ENCODE assay signal across 8 cellular contexts in genomic region chr12:64825143-64826011, GRCh38. TPM values are rescaled to one million over a fixed set of nuclear protein-coding genes. Genes with fewer than 3 reads are reported as not detected.
A peak's percentile ranks its signal among the peaks of the same experiment; 100 is the strongest.
DNase-seq lines count a peak whose midpoint lies in the region; ATAC-seq and TF ChIP-seq lines count a peak whose summit lies in the region.

No MANE protein-coding gene starts in this region.

- WGBS in suprapubic skin = 4% methylated on average over 50 of the region's 51 CpGs

- CTCF ChIA-PET in activated CD8-positive, alpha-beta memory T cell treated with anti-CD3 and anti-CD28 coated beads, Interleukin-2, amount 10 ng/mL, durations not matched to agents 7 days and 5 days (lab: Charles Lee) = interaction anchor here (0.9 to 1.0 kb wide), 2 partner anchors 23 to 297 kb away, joined by 3 read pairs; no protein-coding TSS in a partner anchor

- no peaks in the 10 kb centered on the region for H3K27me3 ChIP-seq in KMS-11 (ENCODE audit: insufficient read depth, low read depth)
- peaks cover 52% of the 10 kb centered on the region for H3K27me3 ChIP-seq in suprapubic skin

- H3K9me3 Mint-ChIP-seq in activated CD8-positive, alpha-beta memory T cell treated with anti-CD3 and anti-CD28 coated beads, Interleukin-2, amount 10 ng/mL, durations not matched to agents 7 days and 5 days (ENCODE audit: low read depth) = no peaks in the 10 kb centered on the region

- peak overlapping the region; percentile 60 for H3K9ac ChIP-seq in KMS-11

- ATAC-seq in activated CD8-positive, alpha-beta memory T cell treated with anti-CD3 and anti-CD28 coated beads, Interleukin-2, amount 10 ng/mL, durations not matched to agents 7 days and 5 days = no peak
- no peak for ATAC-seq in HG03378 (IDR thresholded peaks at IDR 0.05; ENCODE audit: unreplicated experiment)
- no peak for ATAC-seq in HG03457 (IDR thresholded peaks at IDR 0.05; ENCODE audit: unreplicated experiment)

- peaks cover 5% of the 10 kb centered on the region for H3K9me3 ChIP-seq in suprapubic skin

- peak; percentile 5 for DNase-seq in GM03348 (ENCODE audit: low spot score)
- no peak for DNase-seq in activated CD8-positive, alpha-beta memory T cell treated with anti-CD3 and anti-CD28 coated beads, Interleukin-2, amount 10 ng/mL, durations not matched to agents 7 days and 5 days
- DNase-seq in iPS-NIHi11 (ENCODE audit: low spot score) = peak; percentile 26
- DNase-seq in suprapubic skin (ENCODE audit: low spot score in 2 of 2) = no peak
- DNase-seq in NOMO-1 (lab: John Stamatoyannopoulos, UW; ENCODE audit: unreplicated experiment in 2 of 2) = no peak

- peaks cover 14% of the 10 kb centered on the region for H3K4me1 ChIP-seq in KMS-11 (ENCODE audit: low read depth, poor library complexity, severe bottlenecking)
- peaks cover 24% of the 10 kb centered on the region for H3K4me1 ChIP-seq in suprapubic skin

- peak overlapping the region; percentile 87 for H2AFZ ChIP-seq in KMS-11 (ENCODE audit: low read depth)

- no peaks in the 10 kb centered on the region for H3K79me2 ChIP-seq in KMS-11 (ENCODE audit: insufficient read depth, low read depth)

- H3K36me3 ChIP-seq in KMS-11 (ENCODE audit: insufficient read depth) (no peaks in the 10 kb centered on the region), suprapubic skin (no peaks in the 10 kb centered on the region)

- H3K4me1 Mint-ChIP-seq in activated CD8-positive, alpha-beta memory T cell treated with anti-CD3 and anti-CD28 coated beads, Interleukin-2, amount 10 ng/mL, durations not matched to agents 7 days and 5 days = peaks cover 16% of the 10 kb centered on the region

- H3K27me3 Mint-ChIP-seq in activated CD8-positive, alpha-beta memory T cell treated with anti-CD3 and anti-CD28 coated beads, Interleukin-2, amount 10 ng/mL, durations not matched to agents 7 days and 5 days = peaks cover 75% of the 10 kb centered on the region

- TF ChIP-seq EP300 in suprapubic skin (IDR thresholded peaks at IDR 0.05) = no peak

- H3K27ac ChIP-seq in KMS-11 = 0 out of 2 replicates have a peak overlapping the region, but pooled peaks have one; percentile 30
- no peak overlapping the region for H3K27ac ChIP-seq in suprapubic skin

- TF ChIP-seq CTCF in KMS-11 (conservative IDR thresholded peaks at IDR 0.05; ENCODE audit: low read depth, low read length) (no peak), suprapubic skin (IDR thresholded peaks at IDR 0.05) (no peak)

- TF ChIP-seq POLR2A in suprapubic skin (IDR thresholded peaks at IDR 0.05) = no peak

- no peak overlapping the region for H3K4me3 ChIP-seq in KMS-11 (IDR thresholded peaks at IDR 0.05; ENCODE audit: insufficient read depth, low read depth, low read length)
- H3K4me3 ChIP-seq in suprapubic skin = peak overlapping the region; percentile 50

- no peaks in the 10 kb centered on the region for H3K36me3 Mint-ChIP-seq in activated CD8-positive, alpha-beta memory T cell treated with anti-CD3 and anti-CD28 coated beads, Interleukin-2, amount 10 ng/mL, durations not matched to agents 7 days and 5 days

- no peak overlapping the region for H3K27ac Mint-ChIP-seq in activated CD8-positive, alpha-beta memory T cell treated with anti-CD3 and anti-CD28 coated beads, Interleukin-2, amount 10 ng/mL, durations not matched to agents 7 days and 5 days

- H4K20me1 ChIP-seq in KMS-11 (ENCODE audit: insufficient read depth) = no peaks in the 10 kb centered on the region

- peak overlapping the region; percentile 16 for H3K4me3 Mint-ChIP-seq in activated CD8-positive, alpha-beta memory T cell treated with anti-CD3 and anti-CD28 coated beads, Interleukin-2, amount 10 ng/mL, durations not matched to agents 7 days and 5 days

- peak overlapping the region; percentile 92 for H3K4me2 ChIP-seq in KMS-11

RNA-seq across cellular contexts. Expression of gene TBC1D30, which starts 0.9 kb away (rescaled TPM):
- total RNA-seq in activated CD8-positive, alpha-beta memory T cell treated with anti-CD3 and anti-CD28 coated beads, Interleukin-2, amount 10 ng/mL, durations not matched to agents 7 days and 5 days = under 1 TPM; 0.26 to 0.47 TPM
- total RNA-seq in suprapubic skin = 1 to 10 TPM in 3 of 4 donors, under 1 TPM in 1; 0.49 to 3.9 (median 3.1) TPM

Comparison
In these comparisons a context has a peak if more than half of its experiments do, and no peak if none do; other contexts are left out.
1. DNase-seq: peak in GM03348 (single experiment) and iPS-NIHi11 (single experiment); none in activated CD8-positive, alpha-beta memory T cell treated with anti-CD3 and anti-CD28 coated beads, Interleukin-2, amount 10 ng/mL, durations not matched to agents 7 days and 5 days (single experiment), suprapubic skin (0 of 2) and NOMO-1 (0 of 2).